Comparison of ENCODE assay signal across 23 cellular contexts in the genomic region with DNA sequence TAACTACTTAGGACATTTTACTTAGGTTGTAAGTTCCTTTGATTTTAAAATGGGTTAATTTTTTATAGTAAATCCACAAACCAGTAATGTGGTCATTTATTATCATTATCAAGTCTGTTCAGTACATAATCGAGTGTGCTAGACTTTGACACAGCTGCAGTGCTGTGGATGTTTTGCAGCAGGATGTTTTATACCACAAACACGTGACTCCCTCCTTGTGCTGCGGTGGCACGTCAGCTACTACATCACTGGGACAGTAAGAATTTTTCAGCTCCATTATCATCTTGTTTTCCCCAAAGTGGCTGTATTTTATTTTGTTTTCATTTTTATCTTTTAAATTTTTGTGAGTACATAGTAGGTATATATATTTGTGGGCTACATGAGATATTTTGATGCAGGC.
DNase-seq lines count a peak whose midpoint lies in the region; ATAC-seq and TF ChIP-seq lines count a peak whose summit lies in the region.
"Had no signal": no experiment of that assay in that cellular context is flagged by ENCODE, and none has a peak within 500 bp of the region (broad histone marks: within the 10 kb centered on the region; RNA-seq: fewer than 3 reads in every experiment).

No MANE protein-coding gene starts in this region.

- no peak overlapping the region for H3K27ac Mint-ChIP-seq in activated CD4-positive, alpha-beta T cell treated with anti-CD3 and anti-CD28 coated beads, Interleukin-2, amount 10 ng/mL, durations not matched to agents 24 days and 14 days
- peak overlapping the region; percentile 69 for H3K27ac Mint-ChIP-seq in CD4-positive, alpha-beta T cell
- H3K27ac Mint-ChIP-seq in T-helper 17 cell (peak overlapping the region; percentile 59), immature natural killer cell (peak overlapping the region; percentile 34 to 93 (median 66)), CD14-positive monocyte (peak overlapping the region in 1 of 7 donors; percentile 4), endodermal cell (no peak overlapping the region)

- H3K9ac ChIP-seq in endodermal cell (ENCODE audit: extremely low read depth, low read length, poor library complexity, severe bottlenecking), result no peak overlapping the region

- H3K27me3 ChIP-seq in CD4-positive, alpha-beta T cell (ENCODE audit: control insufficient read depth, insufficient read depth, low read length), result no peaks in the 10 kb centered on the region
- no peaks in the 10 kb centered on the region for H3K27me3 ChIP-seq in endodermal cell (ENCODE audit: control insufficient read depth, insufficient read depth, low read length, poor library complexity, severe bottlenecking)
- H3K27me3 ChIP-seq: brain microvascular endothelial cell, esophagus muscularis mucosa, vagina had no signal

- H3K4me1 Mint-ChIP-seq in activated CD4-positive, alpha-beta T cell treated with anti-CD3 and anti-CD28 coated beads, Interleukin-2, amount 10 ng/mL, durations not matched to agents 24 days and 14 days, result peaks cover 2% of the 10 kb centered on the region
- H3K4me1 Mint-ChIP-seq in CD4-positive, alpha-beta T cell (ENCODE audit: low read depth), result peaks cover 20% of the 10 kb centered on the region
- H3K4me1 Mint-ChIP-seq in T-helper 17 cell (peaks cover 14% of the 10 kb centered on the region), immature natural killer cell (peaks cover 12 to 27% of the 10 kb centered on the region in 2 donors), CD14-positive monocyte (no peaks in the 10 kb centered on the region), endodermal cell (no peaks in the 10 kb centered on the region)

- H3K9me3 Mint-ChIP-seq in activated CD4-positive, alpha-beta T cell treated with anti-CD3 and anti-CD28 coated beads, Interleukin-2, amount 10 ng/mL, durations not matched to agents 24 days and 14 days, result no peaks in the 10 kb centered on the region
- no peaks in the 10 kb centered on the region for H3K9me3 Mint-ChIP-seq in CD4-positive, alpha-beta T cell
- no peaks in the 10 kb centered on the region for H3K9me3 Mint-ChIP-seq in immature natural killer cell
- peaks cover 12 to 21% (median 17%) of the 10 kb centered on the region in 7 donors for H3K9me3 Mint-ChIP-seq in CD14-positive monocyte
- H3K9me3 Mint-ChIP-seq in endodermal cell, result peaks cover 3% of the 10 kb centered on the region
- H3K9me3 Mint-ChIP-seq: activated naive CD4-positive, alpha-beta T cell treated with anti-CD3 and anti-CD28 coated beads, Interleukin-2, amount 50 U/mL, for 72 hours; naive B cell had no signal

- CTCF ChIA-PET in CD4-positive, alpha-beta T cell (lab: Charles Lee), result no interaction called here

- H3K27ac ChIP-seq in CD4-positive, alpha-beta T cell (ENCODE audit: low read depth, low read length), result no peak overlapping the region
- no peak overlapping the region for H3K27ac ChIP-seq in endodermal cell (ENCODE audit: low read depth, low read length)
- H3K27ac ChIP-seq: brain microvascular endothelial cell, esophagus muscularis mucosa, skin epidermis, vagina had no signal

- intact Hi-C loops in activated CD4-positive, alpha-beta T cell treated with anti-CD3 and anti-CD28 coated beads, Interleukin-2, amount 10 ng/mL, durations not matched to agents 24 days and 14 days (cut with micrococcal nuclease), result no loop called here
- intact Hi-C loops in CD4-positive, alpha-beta T cell (cut with DNase I, micrococcal nuclease), result no loop called here
- intact Hi-C loops in CD14-positive monocyte (cut with micrococcal nuclease), result no loop called here
- intact Hi-C loops in left ventricle myocardium superior (cut with micrococcal nuclease), result no loop called here

- ATAC-seq in CD4-positive, alpha-beta T cell (ENCODE audit: poor library complexity), result peak; percentile 93
- ATAC-seq in T-helper 17 cell (peak; percentile 87), left ventricle myocardium superior (no peak)

- POLR2A ChIA-PET in CD4-positive, alpha-beta T cell (lab: Charles Lee), result no interaction called here

- peaks cover 16% of the 10 kb centered on the region for H3K36me3 Mint-ChIP-seq in activated CD4-positive, alpha-beta T cell treated with anti-CD3 and anti-CD28 coated beads, Interleukin-2, amount 10 ng/mL, durations not matched to agents 24 days and 14 days (ENCODE audit: low read depth)
- H3K36me3 Mint-ChIP-seq in CD4-positive, alpha-beta T cell (ENCODE audit: low read depth), result peaks cover 71% of the 10 kb centered on the region
- H3K36me3 Mint-ChIP-seq in T-helper 17 cell (ENCODE audit: low read depth) (peaks cover 8% of the 10 kb centered on the region), immature natural killer cell (peaks cover 4 to 20% (median 13%) of the 10 kb centered on the region in 3 donors), CD14-positive monocyte (peaks cover 40 to 63% of the 10 kb centered on the region in 2 donors), endodermal cell (ENCODE audit: low read depth) (peaks cover 23% of the 10 kb centered on the region)

- WGBS in endodermal cell (ENCODE audit: insufficient coverage in 1 of 2, insufficient read length in 1 of 2), 2 experiments, result 92 to 100% methylated on average over 2 to 4 of the region's 4 CpGs

- H3K4me3 Mint-ChIP-seq in activated CD4-positive, alpha-beta T cell treated with anti-CD3 and anti-CD28 coated beads, Interleukin-2, amount 10 ng/mL, durations not matched to agents 24 days and 14 days, result no peak overlapping the region
- H3K4me3 Mint-ChIP-seq in CD4-positive, alpha-beta T cell, result peak overlapping the region; percentile 7
- H3K4me3 Mint-ChIP-seq in T-helper 17 cell (no peak overlapping the region), immature natural killer cell (peak overlapping the region in 3 of 5 donors; percentile 9 to 43 (median 29)), CD14-positive monocyte (no peak overlapping the region), endodermal cell (no peak overlapping the region)
- H3K4me3 Mint-ChIP-seq: naive B cell had no signal

- DNase-seq in activated CD4-positive, alpha-beta T cell treated with anti-CD3 and anti-CD28 coated beads, Interleukin-2, amount 10 ng/mL, durations not matched to agents 24 days and 14 days, result peak; percentile 69
- no peak for DNase-seq in activated CD4-positive, alpha-beta T cell treated with anti-CD3 and anti-CD28 coated beads for 1 hour
- peak in 4 of 10 experiments; percentile 15 to 27 (median 18) for DNase-seq in CD4-positive, alpha-beta T cell
- DNase-seq in T-helper 17 cell, result peak in 1 of 3 donors; percentile 12
- DNase-seq in immature natural killer cell, result peak; percentile 59 to 66 (median 64)
- no peak for DNase-seq in CD14-positive monocyte (ENCODE audit: low spot score)
- DNase-seq in left ventricle myocardium superior, result no peak
- DNase-seq in endodermal cell, result no peak
- DNase-seq: brain microvascular endothelial cell, glutamatergic neuron, H7, KBM-7, naive B cell, NCI-H1092, NCI-H2081, posterior cingulate gyrus, SHP77, T-helper 9 cell had no signal

- peaks cover 2% of the 10 kb centered on the region for H3K36me3 ChIP-seq in endodermal cell (ENCODE audit: control insufficient read depth, insufficient read depth, low read length)
- H3K36me3 ChIP-seq: brain microvascular endothelial cell, vagina had no signal

- no peaks in the 10 kb centered on the region for H3K9me3 ChIP-seq in CD4-positive, alpha-beta T cell (ENCODE audit: control insufficient read depth, low read length)
- no peaks in the 10 kb centered on the region for H3K9me3 ChIP-seq in T-helper 17 cell (ENCODE audit: control insufficient read depth, low read length, poor library complexity, severe bottlenecking)
- peaks cover 4% of the 10 kb centered on the region for H3K9me3 ChIP-seq in endodermal cell (ENCODE audit: control insufficient read depth, low read length)
- H3K9me3 ChIP-seq: esophagus muscularis mucosa, vagina had no signal

- H3K4me3 ChIP-seq in endodermal cell (ENCODE audit: low read length), result no peak overlapping the region
- H3K4me3 ChIP-seq: esophagus muscularis mucosa, lung, skin epidermis, vagina had no signal

- H3K4me1 ChIP-seq in endodermal cell (ENCODE audit: control insufficient read depth, insufficient read depth, low read length), result no peaks in the 10 kb centered on the region
- H3K4me1 ChIP-seq: esophagus muscularis mucosa, vagina had no signal

- no peaks in the 10 kb centered on the region for H3K27me3 Mint-ChIP-seq in activated CD4-positive, alpha-beta T cell treated with anti-CD3 and anti-CD28 coated beads, Interleukin-2, amount 10 ng/mL, durations not matched to agents 24 days and 14 days
- H3K27me3 Mint-ChIP-seq in CD4-positive, alpha-beta T cell, result no peaks in the 10 kb centered on the region
- H3K27me3 Mint-ChIP-seq in T-helper 17 cell, result no peaks in the 10 kb centered on the region
- peaks cover 0 to 6% (median 0%) of the 10 kb centered on the region in 3 donors for H3K27me3 Mint-ChIP-seq in immature natural killer cell (ENCODE audit: low read depth in 3 of 3)
- peaks cover 0 to 2% (median 0%) of the 10 kb centered on the region in 3 donors for H3K27me3 Mint-ChIP-seq in CD14-positive monocyte (ENCODE audit: low read depth in 3 of 3)
- H3K27me3 Mint-ChIP-seq in endodermal cell (ENCODE audit: insufficient read depth), result no peaks in the 10 kb centered on the region
- H3K27me3 Mint-ChIP-seq: naive B cell had no signal

- no peak for TF ChIP-seq CTCF in CD4-positive, alpha-beta T cell (IDR thresholded peaks at IDR 0.05)
- TF ChIP-seq CTCF in CD14-positive monocyte (IDR thresholded peaks at IDR 0.05) (no peak), endodermal cell (conservative IDR thresholded peaks at IDR 0.05) (no peak)

Comparison
In these comparisons a context has a peak if more than half of its experiments do, and no peak if none do; other contexts are left out.
1. DNase-seq: peak in activated CD4-positive, alpha-beta T cell treated with anti-CD3 and anti-CD28 coated beads, Interleukin-2, amount 10 ng/mL, durations not matched to agents 24 days and 14 days (single experiment) and immature natural killer cell (3 of 3); none in activated CD4-positive, alpha-beta T cell treated with anti-CD3 and anti-CD28 coated beads for 1 hour (single experiment), CD14-positive monocyte (single experiment), left ventricle myocardium superior (single experiment) and endodermal cell (single experiment).
2. H3K27ac Mint-ChIP-seq: peak in CD4-positive, alpha-beta T cell (single experiment), T-helper 17 cell (single experiment) and immature natural killer cell (6 of 6); none in activated CD4-positive, alpha-beta T cell treated with anti-CD3 and anti-CD28 coated beads, Interleukin-2, amount 10 ng/mL, durations not matched to agents 24 days and 14 days (single experiment) and endodermal cell (single experiment).
3. H3K4me3 Mint-ChIP-seq: peak in CD4-positive, alpha-beta T cell (single experiment) and immature natural killer cell (3 of 5); none in activated CD4-positive, alpha-beta T cell treated with anti-CD3 and anti-CD28 coated beads, Interleukin-2, amount 10 ng/mL, durations not matched to agents 24 days and 14 days (single experiment), T-helper 17 cell (single experiment), CD14-positive monocyte (0 of 2) and endodermal cell (single experiment).